1 cellular context compared by ENCODE assay signal in the genomic region with DNA sequence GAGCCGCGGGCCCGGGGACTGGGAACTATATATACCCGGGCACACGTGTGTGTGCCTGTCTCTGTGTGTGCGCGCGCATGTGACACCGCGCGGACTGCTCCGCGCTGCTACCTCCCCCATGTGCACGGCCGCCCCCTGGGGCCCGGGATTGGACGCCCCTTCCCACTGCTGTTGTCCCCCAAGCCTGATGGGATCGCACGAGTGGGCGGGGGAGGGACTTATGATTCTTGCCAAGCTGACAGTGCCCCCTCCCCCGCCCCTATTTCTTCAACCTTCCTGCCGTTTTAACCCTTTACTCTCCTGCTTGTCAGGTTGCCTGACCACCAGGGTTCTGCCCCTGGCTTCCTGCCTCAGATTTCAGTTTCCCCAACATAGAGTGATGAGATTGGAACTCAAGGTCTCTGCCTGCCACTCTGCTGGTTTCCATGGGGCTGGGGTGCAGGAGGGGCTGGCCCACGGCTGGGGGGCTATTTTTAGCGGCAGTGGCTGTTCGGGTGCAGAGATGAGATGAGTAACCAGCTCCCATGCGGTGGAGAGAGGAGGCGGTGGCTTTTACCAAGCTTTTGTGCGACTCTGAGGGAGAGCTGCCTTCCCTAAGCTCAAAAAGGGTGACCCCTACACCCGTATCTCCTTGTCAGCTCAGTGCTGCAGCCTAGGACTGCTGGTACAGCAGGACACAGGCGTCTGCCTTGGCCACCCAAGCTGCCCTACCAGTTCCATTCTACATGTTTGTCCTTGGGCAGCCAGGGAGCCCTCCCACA.
A peak's percentile ranks its signal among the peaks of the same experiment; 100 is the strongest.
TF ChIP-seq lines count a peak whose summit lies in the region.

TSS of gene DDN (minus strand) at position 5 of the 761 bp plus-strand sequence. CDS start 88 bp downstream, outside the sequence.

TF ChIP-seq in SK-N-SH, 30 proteins besides CTCF, POLR2A, EP300 and RAD21 (continued from another document):
- no peak for TF ChIP-seq ZBTB33 (IDR thresholded peaks at IDR 0.05; ENCODE audit: borderline replicate concordance, low read depth)
- peak; percentile 47; the same call in 1 of the 2 replicates for TF ChIP-seq MEF2A (IDR thresholded peaks at IDR 0.05; ENCODE audit: borderline replicate concordance, low read depth)
- TF ChIP-seq, protein P1, sequence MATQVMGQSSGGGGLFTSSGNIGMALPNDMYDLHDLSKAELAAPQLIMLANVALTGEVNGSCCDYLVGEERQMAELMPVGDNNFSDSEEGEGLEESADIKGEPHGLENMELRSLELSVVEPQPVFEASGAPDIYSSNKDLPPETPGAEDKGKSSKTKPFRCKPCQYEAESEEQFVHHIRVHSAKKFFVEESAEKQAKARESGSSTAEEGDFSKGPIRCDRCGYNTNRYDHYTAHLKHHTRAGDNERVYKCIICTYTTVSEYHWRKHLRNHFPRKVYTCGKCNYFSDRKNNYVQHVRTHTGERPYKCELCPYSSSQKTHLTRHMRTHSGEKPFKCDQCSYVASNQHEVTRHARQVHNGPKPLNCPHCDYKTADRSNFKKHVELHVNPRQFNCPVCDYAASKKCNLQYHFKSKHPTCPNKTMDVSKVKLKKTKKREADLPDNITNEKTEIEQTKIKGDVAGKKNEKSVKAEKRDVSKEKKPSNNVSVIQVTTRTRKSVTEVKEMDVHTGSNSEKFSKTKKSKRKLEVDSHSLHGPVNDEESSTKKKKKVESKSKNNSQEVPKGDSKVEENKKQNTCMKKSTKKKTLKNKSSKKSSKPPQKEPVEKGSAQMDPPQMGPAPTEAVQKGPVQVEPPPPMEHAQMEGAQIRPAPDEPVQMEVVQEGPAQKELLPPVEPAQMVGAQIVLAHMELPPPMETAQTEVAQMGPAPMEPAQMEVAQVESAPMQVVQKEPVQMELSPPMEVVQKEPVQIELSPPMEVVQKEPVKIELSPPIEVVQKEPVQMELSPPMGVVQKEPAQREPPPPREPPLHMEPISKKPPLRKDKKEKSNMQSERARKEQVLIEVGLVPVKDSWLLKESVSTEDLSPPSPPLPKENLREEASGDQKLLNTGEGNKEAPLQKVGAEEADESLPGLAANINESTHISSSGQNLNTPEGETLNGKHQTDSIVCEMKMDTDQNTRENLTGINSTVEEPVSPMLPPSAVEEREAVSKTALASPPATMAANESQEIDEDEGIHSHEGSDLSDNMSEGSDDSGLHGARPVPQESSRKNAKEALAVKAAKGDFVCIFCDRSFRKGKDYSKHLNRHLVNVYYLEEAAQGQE (IDR thresholded peaks at IDR 0.05; ENCODE audit: low read depth, low read length), result no peak
- TF ChIP-seq FOSL2 (IDR thresholded peaks at IDR 0.05; ENCODE audit: borderline replicate concordance, low read depth), result no peak
- TF ChIP-seq SMC3 (IDR thresholded peaks at IDR 0.05; ENCODE audit: low read depth, low read length), result no peak
- TF ChIP-seq NRF1 (IDR thresholded peaks at IDR 0.05; ENCODE audit: low read depth, low read length), result no peak; the same call in 1 of the 2 replicates
